ENCODE assay signal across 8 cellular contexts in genomic region chrX:118528089-118528753, GRCh38.
DNase-seq lines count a peak whose midpoint lies in the region; ATAC-seq, FAIRE-seq and TF ChIP-seq lines count a peak whose summit lies in the region.

No MANE protein-coding gene starts in this region.

- peak; percentile 36 for TF ChIP-seq POLR2A in Raji (IDR thresholded peaks at IDR 0.05; ENCODE audit: insufficient read depth, low read depth, low read length)
- TF ChIP-seq POLR2A in H54 (IDR thresholded peaks at IDR 0.05; ENCODE audit: low read depth, low read length): no peak

- TF ChIP-seq CTCF in GM12875 (IDR thresholded peaks at IDR 0.05; ENCODE audit: borderline replicate concordance, insufficient read depth, low read depth, low read length): no peak

- in situ Hi-C loops in ACHN (cut with HindIII; ENCODE audit: low pct_ligation_motif_present, low pct_unique_long_range_greater_than_20kb, low sequenced_read_pairs): no loop called here

- no peak for FAIRE-seq in H54 (lab: Jason Lieb, UNC)

- peak overlapping the region; percentile 50 for H3K4me3 ChIP-seq in GM12875 (ENCODE audit: low read depth, low read length)

- DNase-seq in activated naive CD4-positive, alpha-beta T cell (lab: John Stamatoyannopoulos, UW): peak in 3 of 4 experiments; percentile 6 to 28 (median 9)
- peak; percentile 20 for DNase-seq in stimulated activated CD8-positive, alpha-beta memory T cell treated with anti-CD3 and anti-CD28 coated beads, Interleukin-15, amount 100 ng/mL, for 1 hour (ENCODE audit: low read depth)
- no peak for DNase-seq in ACHN
- no peak for DNase-seq in H54 (ENCODE audit: insufficient read length, low spot score)
- DNase-seq in 8988T: no peak

- peak; percentile 72 for ATAC-seq in HG02623 (IDR thresholded peaks at IDR 0.05; ENCODE audit: unreplicated experiment)

Comparison
In these comparisons a context has a peak if more than half of its experiments do, and no peak if none do; other contexts are left out.
1. DNase-seq: peak in activated naive CD4-positive, alpha-beta T cell (3 of 4) and stimulated activated CD8-positive, alpha-beta memory T cell treated with anti-CD3 and anti-CD28 coated beads, Interleukin-15, amount 100 ng/mL, for 1 hour (single experiment); none in ACHN (single experiment), H54 (single experiment) and 8988T (single experiment).